Comparison of ENCODE assay signal across 8 cellular contexts in the genomic region with DNA sequence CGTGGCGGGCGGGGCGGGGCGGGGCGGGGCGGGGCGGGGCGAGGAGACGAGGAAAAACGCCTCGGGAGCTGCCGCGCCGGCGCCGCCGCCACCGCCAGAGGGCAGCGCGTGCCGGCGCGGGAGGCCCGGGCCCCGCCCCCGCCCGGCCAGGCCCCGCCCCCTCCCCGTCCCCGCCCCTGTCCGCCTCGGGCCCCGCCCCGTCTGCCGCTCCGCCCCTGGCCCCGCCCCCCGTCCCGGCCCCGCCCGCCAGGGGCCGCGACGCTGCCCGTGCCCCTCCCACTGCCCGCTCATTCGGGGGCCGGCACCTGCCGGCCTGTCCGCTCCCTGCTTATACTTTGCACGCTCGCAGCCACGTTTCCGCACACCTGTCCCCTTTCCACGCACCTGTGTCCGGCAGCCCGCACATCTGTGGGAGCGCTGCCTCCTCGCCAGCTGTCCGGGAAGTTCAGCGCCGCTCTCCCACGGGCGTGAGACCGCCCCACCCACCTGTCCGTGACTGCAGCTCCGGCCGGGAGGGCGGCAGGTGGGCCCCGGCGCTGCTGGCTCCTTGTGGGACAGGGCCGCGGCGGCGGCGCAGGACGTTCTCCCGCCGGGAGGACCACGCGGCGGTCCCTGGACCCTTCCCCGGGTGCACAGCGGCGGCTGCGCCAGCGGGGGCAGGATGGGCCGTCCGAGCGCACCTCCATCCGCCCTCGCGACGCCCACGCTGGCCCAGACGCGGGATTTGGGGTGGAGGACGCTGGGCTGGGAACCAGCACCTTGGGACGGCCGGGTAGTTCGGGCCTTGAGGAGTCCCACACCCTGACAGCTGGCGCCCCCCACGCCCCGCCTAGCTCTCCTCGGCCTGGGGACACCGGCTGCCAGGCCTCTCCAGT. TPM values are rescaled to one million over a fixed set of nuclear protein-coding genes. Genes with fewer than 3 reads are reported as not detected.
DNase-seq lines count a peak whose midpoint lies in the region; ATAC-seq and TF ChIP-seq lines count a peak whose summit lies in the region.

No MANE protein-coding gene starts in this region.

- BruUV-seq in PC-9 (replicated peaks; lab: Mats Ljungman, UMichigan) = no TSS peak

- TF ChIP-seq EP300 in stomach (IDR thresholded peaks at IDR 0.05) = no peak

- H3K4me3 Mint-ChIP-seq in activated T-helper 2 cell treated with anti-CD3 and anti-CD28 coated beads, Interferon-gamma antibody, Interleukin-2, Interleukin-4, amounts not matched to agents 10 μg/mL and 5 μg/mL and 100 μg/mL, durations not matched to agents 14 hours and 24 hours and 36 hours (ENCODE audit: low read depth) = peak overlapping the region; percentile 82
- H3K4me3 Mint-ChIP-seq in neural progenitor cell = peak overlapping the region; percentile 85

- H3K9me3 ChIP-seq in PC-9 (ENCODE audit: insufficient read depth, low read depth) = no peaks in the 10 kb centered on the region
- H3K9me3 ChIP-seq in neural progenitor cell (ENCODE audit: low read depth) = no peaks in the 10 kb centered on the region
- peaks cover 0 to 6% (median 0%) of the 10 kb centered on the region in 4 donors for H3K9me3 ChIP-seq in stomach

- no peak for TF ChIP-seq POLR2A in stomach (IDR thresholded peaks at IDR 0.05)

- peaks cover 9% of the 10 kb centered on the region for H3K4me1 Mint-ChIP-seq in activated T-helper 2 cell treated with anti-CD3 and anti-CD28 coated beads, Interferon-gamma antibody, Interleukin-2, Interleukin-4, amounts not matched to agents 10 μg/mL and 5 μg/mL and 100 μg/mL, durations not matched to agents 14 hours and 24 hours and 36 hours (ENCODE audit: low read depth)
- H3K4me1 Mint-ChIP-seq in neural progenitor cell = peaks cover 18% of the 10 kb centered on the region

- WGBS in stomach, 5 donors = 0 to 7% (median 1%) methylated on average over 6 to 98 of the region's 107 CpGs

- H3K27ac ChIP-seq in PC-9 = peak overlapping the region; percentile 55; the same call in 1 of the 2 replicates
- no peak overlapping the region for H3K27ac ChIP-seq in neural progenitor cell
- peak overlapping the region; percentile 74 to 89 (median 84) for H3K27ac ChIP-seq in stomach

- H3F3A ChIP-seq in PC-9 (ENCODE audit: insufficient read depth, low read depth) (peaks cover 36% of the 10 kb centered on the region; the same call in 1 of the 2 replicates), neural progenitor cell (ENCODE audit: low read depth) (peaks cover 43% of the 10 kb centered on the region)

- H4K20me1 ChIP-seq in PC-9 (ENCODE audit: insufficient read depth) (no peaks in the 10 kb centered on the region; the same call in 1 of the 2 replicates), neural progenitor cell (ENCODE audit: low read depth) (peaks cover 38% of the 10 kb centered on the region)

- no peaks in the 10 kb centered on the region for H3K36me3 Mint-ChIP-seq in activated T-helper 2 cell treated with anti-CD3 and anti-CD28 coated beads, Interferon-gamma antibody, Interleukin-2, Interleukin-4, amounts not matched to agents 10 μg/mL and 5 μg/mL and 100 μg/mL, durations not matched to agents 14 hours and 24 hours and 36 hours (ENCODE audit: low read depth)
- peaks cover 2% of the 10 kb centered on the region for H3K36me3 Mint-ChIP-seq in neural progenitor cell

- peak; percentile 52 for ATAC-seq in HG02642 (IDR thresholded peaks at IDR 0.05; ENCODE audit: poor library complexity, unreplicated experiment)

- POLR2A ChIA-PET in PC-9 (lab: Charles Lee; ENCODE audit: unreplicated experiment) = interaction anchor here (0.7 kb wide), 1 partner anchor 35 kb away, joined by 12 read pairs; no protein-coding TSS in a partner anchor

- no peaks in the 10 kb centered on the region; the same call in 1 of the 2 replicates for H3K79me2 ChIP-seq in PC-9 (ENCODE audit: low read depth)
- no peaks in the 10 kb centered on the region for H3K79me2 ChIP-seq in neural progenitor cell (ENCODE audit: low read depth)

- peaks cover 27% of the 10 kb centered on the region for H3K27me3 Mint-ChIP-seq in activated T-helper 2 cell treated with anti-CD3 and anti-CD28 coated beads, Interferon-gamma antibody, Interleukin-2, Interleukin-4, amounts not matched to agents 10 μg/mL and 5 μg/mL and 100 μg/mL, durations not matched to agents 14 hours and 24 hours and 36 hours (ENCODE audit: low read depth)
- peaks cover 49% of the 10 kb centered on the region for H3K27me3 Mint-ChIP-seq in neural progenitor cell (ENCODE audit: insufficient read depth, low read depth)

- H3K4me1 ChIP-seq in PC-9 (replicated peaks; ENCODE audit: insufficient read depth) (peaks cover 5% of the 10 kb centered on the region; the same call in 1 of the 2 replicates), neural progenitor cell (peaks cover 21% of the 10 kb centered on the region), stomach (peaks cover 29 to 49% (median 45%) of the 10 kb centered on the region in 4 donors)

- peak overlapping the region; percentile 89 for H3K27ac Mint-ChIP-seq in activated T-helper 2 cell treated with anti-CD3 and anti-CD28 coated beads, Interferon-gamma antibody, Interleukin-2, Interleukin-4, amounts not matched to agents 10 μg/mL and 5 μg/mL and 100 μg/mL, durations not matched to agents 14 hours and 24 hours and 36 hours
- H3K27ac Mint-ChIP-seq in neural progenitor cell = no peak overlapping the region

- peaks cover 4% of the 10 kb centered on the region for H3K9me3 Mint-ChIP-seq in activated T-helper 2 cell treated with anti-CD3 and anti-CD28 coated beads, Interferon-gamma antibody, Interleukin-2, Interleukin-4, amounts not matched to agents 10 μg/mL and 5 μg/mL and 100 μg/mL, durations not matched to agents 14 hours and 24 hours and 36 hours
- peaks cover 9% of the 10 kb centered on the region for H3K9me3 Mint-ChIP-seq in neural progenitor cell

- CTCF ChIA-PET in PC-9 (lab: Charles Lee) = interaction anchor here (0.6 kb wide), 1 partner anchor 45 kb away, joined by 5 read pairs; no protein-coding TSS in a partner anchor

- DNase-seq in GM06990 (ENCODE audit: extremely low read depth, insufficient read length) = peak; percentile 66
- DNase-seq in PC-9 = peak; percentile 48 to 71
- DNase-seq in activated T-helper 2 cell treated with anti-CD3 and anti-CD28 coated beads, Interferon-gamma antibody, Interleukin-2, Interleukin-4, amounts not matched to agents 10 μg/mL and 5 μg/mL and 100 μg/mL, durations not matched to agents 14 hours and 24 hours and 36 hours (ENCODE audit: low spot score) = peak; percentile 59
- peak in 1 of 2 donors; percentile 76 for DNase-seq in foreskin fibroblast
- peak; percentile 83 for DNase-seq in neural progenitor cell (ENCODE audit: low spot score)
- DNase-seq in stomach = peak; percentile 79
- no peak for DNase-seq in NCI-H2107 (lab: John Stamatoyannopoulos, UW)

- H3K4me3 ChIP-seq in GM06990 (replicated peaks; ENCODE audit: low read depth, low read length) (peak overlapping the region; percentile 58), PC-9 (peak overlapping the region; percentile 90), foreskin fibroblast (ENCODE audit: low read depth in 1 of 2, low read length in 2 of 2) (peak overlapping the region; percentile 54 to 61), neural progenitor cell (peak overlapping the region; percentile 84), stomach (peak overlapping the region; percentile 65 to 79 (median 72))

- TF ChIP-seq CTCF in GM06990 (IDR thresholded peaks at IDR 0.05; ENCODE audit: insufficient read depth, low read length, poor library complexity, severe bottlenecking) (no peak), PC-9 (conservative IDR thresholded peaks at IDR 0.05) (no peak), foreskin fibroblast (IDR thresholded peaks at IDR 0.05; ENCODE audit: low read depth, low read length) (no peak), neural progenitor cell (IDR thresholded peaks at IDR 0.05) (peak; percentile 35), stomach (IDR thresholded peaks at IDR 0.05) (peak in 1 of 7 experiments; percentile 56)

- H3K9me2 ChIP-seq in PC-9 (ENCODE audit: insufficient read depth) = no peaks in the 10 kb centered on the region

- peak overlapping the region; percentile 87 for H2AFZ ChIP-seq in PC-9
- peak overlapping the region; percentile 65 for H2AFZ ChIP-seq in neural progenitor cell (replicated peaks)

- no peaks in the 10 kb centered on the region for H3K27me3 ChIP-seq in GM06990 (replicated peaks; ENCODE audit: control insufficient read depth, insufficient read depth, low read length)
- H3K27me3 ChIP-seq in PC-9 (ENCODE audit: insufficient read depth, low read depth) = peaks cover 11% of the 10 kb centered on the region; the same call in 1 of the 2 replicates
- peaks cover 74% of the 10 kb centered on the region for H3K27me3 ChIP-seq in neural progenitor cell
- peaks cover 0 to 50% (median 24%) of the 10 kb centered on the region in 3 donors for H3K27me3 ChIP-seq in stomach

- peak overlapping the region; percentile 97 for H3K4me2 ChIP-seq in PC-9
- peak overlapping the region; percentile 95 for H3K4me2 ChIP-seq in neural progenitor cell

- H3K9ac ChIP-seq in neural progenitor cell = no peak overlapping the region

- H3K36me3 ChIP-seq in GM06990 (ENCODE audit: control insufficient read depth, insufficient read depth, low read length) = no peaks in the 10 kb centered on the region
- H3K36me3 ChIP-seq in PC-9 (ENCODE audit: low read depth) = no peaks in the 10 kb centered on the region
- no peaks in the 10 kb centered on the region for H3K36me3 ChIP-seq in neural progenitor cell
- H3K36me3 ChIP-seq in stomach = peaks cover 0 to 8% (median 0%) of the 10 kb centered on the region in 4 donors

- intact Hi-C loops in PC-9 (cut with micrococcal nuclease; ENCODE audit: unreplicated experiment) = loop anchor here (5.0 kb wide), 2 partner anchors 237 to 337 kb away; partner anchors contain the start of genes CTBP1 and UVSSA
- intact Hi-C loops in activated T-helper 2 cell treated with anti-CD3 and anti-CD28 coated beads, Interferon-gamma antibody, Interleukin-2, Interleukin-4, amounts not matched to agents 10 μg/mL and 5 μg/mL and 100 μg/mL, durations not matched to agents 14 hours and 24 hours and 36 hours (cut with micrococcal nuclease) = loop anchor here (1.0 to 5.0 kb wide), 4 partner anchors 37 to 337 kb away; partner anchors contain the start of genes DGKQ and UVSSA
- intact Hi-C loops in stomach (cut with DNase I; ENCODE audit: low total_unique reads) = no loop called here

RNA-seq across cellular contexts. Expression of gene FGFRL1, which starts 1.5 kb away (rescaled TPM):
- 59.5 and 61.6 TPM in 2 replicates for total RNA-seq in PC-9 (2021)
- total RNA-seq in activated T-helper 2 cell treated with anti-CD3 and anti-CD28 coated beads, Interferon-gamma antibody, Interleukin-2, Interleukin-4, amounts not matched to agents 10 μg/mL and 5 μg/mL and 100 μg/mL, durations not matched to agents 14 hours and 24 hours and 36 hours = 17.5 TPM in 2 replicates
- total RNA-seq in neural progenitor cell (ENCODE audit: low replicate concordance) = 9.6 and 27.4 TPM in 2 replicates
- 10 to 100 TPM in 3 of 5 donors, 1 to 10 TPM in 2; 3.5 to 42.7 (median 19.6) TPM for total RNA-seq in stomach
- 10 to 100 TPM in 1 of 3 donors, 1 to 10 TPM in 2; 5.8 to 10.3 (median 9.2) TPM for polyA plus RNA-seq in stomach

RNA-seq across cellular contexts. Expression of gene SLC26A1, which starts 16.7 kb away (rescaled TPM):
- total RNA-seq in PC-9 (2021) (0.53 and 1.3 TPM in 2 replicates), neural progenitor cell (ENCODE audit: low replicate concordance) (0.19 TPM in 1 of 2 replicates, not detected in the other), stomach (1 to 10 TPM in 2 of 5 donors, under 1 TPM in 1, not detected in 2; 0.18 to 5.8 (median 3.5) TPM)
- 0.23 TPM in 1 of 2 replicates, not detected in the other for total RNA-seq in activated T-helper 2 cell treated with anti-CD3 and anti-CD28 coated beads, Interferon-gamma antibody, Interleukin-2, Interleukin-4, amounts not matched to agents 10 μg/mL and 5 μg/mL and 100 μg/mL, durations not matched to agents 14 hours and 24 hours and 36 hours
- 1 to 10 TPM in 1 of 3 donors, under 1 TPM in 1, not detected in 1; 0.68 to 8.9 TPM for polyA plus RNA-seq in stomach

RNA-seq across cellular contexts. Expression of gene IDUA, which starts 23.0 kb away (rescaled TPM):
- total RNA-seq in PC-9 (2021) (46.6 and 74.7 TPM in 2 replicates), neural progenitor cell (ENCODE audit: low replicate concordance) (0.47 and 10.7 TPM in 2 replicates), stomach (100 to 1,000 TPM in 1 of 5 donors, 10 to 100 TPM in 3, 1 to 10 TPM in 1; 8.8 to 278 (median 92.4) TPM)
- total RNA-seq in activated T-helper 2 cell treated with anti-CD3 and anti-CD28 coated beads, Interferon-gamma antibody, Interleukin-2, Interleukin-4, amounts not matched to agents 10 μg/mL and 5 μg/mL and 100 μg/mL, durations not matched to agents 14 hours and 24 hours and 36 hours = 23.6 and 25.5 TPM in 2 replicates
- polyA plus RNA-seq in stomach = 10 to 100 TPM; 10.8 to 21.9 (median 15.4) TPM

RNA-seq across cellular contexts. Expression of gene DGKQ, which starts 36.5 kb away (rescaled TPM):
- total RNA-seq in PC-9 (2021) = 11.5 and 16.9 TPM in 2 replicates
- total RNA-seq in activated T-helper 2 cell treated with anti-CD3 and anti-CD28 coated beads, Interferon-gamma antibody, Interleukin-2, Interleukin-4, amounts not matched to agents 10 μg/mL and 5 μg/mL and 100 μg/mL, durations not matched to agents 14 hours and 24 hours and 36 hours = 13.0 and 14.4 TPM in 2 replicates
- total RNA-seq in neural progenitor cell (ENCODE audit: low replicate concordance) = 5.1 and 16.0 TPM in 2 replicates
- total RNA-seq in stomach = 100 to 1,000 TPM in 1 of 5 donors, 10 to 100 TPM in 1, 1 to 10 TPM in 3; 5.8 to 176 (median 8.8) TPM
- 1 to 10 TPM; 3.8 to 6.6 (median 5.4) TPM for polyA plus RNA-seq in stomach
